ENCODE assay signal across 8 cellular contexts in genomic region chr2:28445448-28446258, GRCh38. TPM values are rescaled to one million over a fixed set of nuclear protein-coding genes. Genes with fewer than 3 reads are reported as not detected.
DNase-seq lines count a peak whose midpoint lies in the region; ATAC-seq and TF ChIP-seq lines count a peak whose summit lies in the region.

No MANE protein-coding gene starts in this region.

- H3K9me3 Mint-ChIP-seq in stimulated activated naive B cell treated with anti-CD40 and anti-IgM and Interleukin-4, amounts not matched to agents 10 μg/mL and 1 μg/mL and 100 μg/mL, for 72 hours, result peaks cover 0 to 4% of the 10 kb centered on the region in 2 donors
- no peaks in the 10 kb centered on the region for H3K9me3 Mint-ChIP-seq in mesothelial cell of epicardium

- peak; percentile 94 for DNase-seq in GM04504 (ENCODE audit: low read depth)
- DNase-seq in RPMI7951 (ENCODE audit: low read depth), result peak; percentile 96
- DNase-seq in dedifferentiated amniotic fluid mesenchymal stem cell (ENCODE audit: extremely low spot score), result peak; percentile 88
- peak; percentile 30 to 55 for DNase-seq in stimulated activated CD4-positive, alpha-beta T cell treated with anti-CD3 and anti-CD28 coated beads, Interleukin-12 subunit alpha, Interleukin-12 subunit beta, amount 100 ng/mL, for 24 hours (ENCODE audit: low read depth in 2 of 2)
- DNase-seq in stimulated activated naive B cell treated with anti-CD40 and anti-IgM and Interleukin-4, amounts not matched to agents 10 μg/mL and 1 μg/mL and 100 μg/mL, for 72 hours, result no peak
- no peak for DNase-seq in mesothelial cell of epicardium (ENCODE audit: low spot score in 2 of 2, unreplicated experiment in 2 of 2)

- no peaks in the 10 kb centered on the region for H3K36me3 Mint-ChIP-seq in stimulated activated naive B cell treated with anti-CD40 and anti-IgM and Interleukin-4, amounts not matched to agents 10 μg/mL and 1 μg/mL and 100 μg/mL, for 72 hours
- H3K36me3 Mint-ChIP-seq in mesothelial cell of epicardium, result no peaks in the 10 kb centered on the region

- H3K4me1 Mint-ChIP-seq in stimulated activated naive B cell treated with anti-CD40 and anti-IgM and Interleukin-4, amounts not matched to agents 10 μg/mL and 1 μg/mL and 100 μg/mL, for 72 hours, result peaks cover 32 to 49% of the 10 kb centered on the region in 2 donors
- H3K4me1 Mint-ChIP-seq in mesothelial cell of epicardium, result peaks cover 9% of the 10 kb centered on the region

- TF ChIP-seq CTCF in mesothelial cell of epicardium (IDR thresholded peaks at IDR 0.05; ENCODE audit: unreplicated experiment), result no peak

- ATAC-seq in stimulated activated naive B cell treated with anti-CD40 and anti-IgM and Interleukin-4, amounts not matched to agents 10 μg/mL and 1 μg/mL and 100 μg/mL, for 72 hours (replicated peaks), result no peak
- no peak for ATAC-seq in GM21825 (IDR thresholded peaks at IDR 0.05; ENCODE audit: unreplicated experiment)
- ATAC-seq in HG03139 (IDR thresholded peaks at IDR 0.05; ENCODE audit: unreplicated experiment), result no peak

- no peaks in the 10 kb centered on the region for H3K27me3 Mint-ChIP-seq in stimulated activated naive B cell treated with anti-CD40 and anti-IgM and Interleukin-4, amounts not matched to agents 10 μg/mL and 1 μg/mL and 100 μg/mL, for 72 hours
- no peaks in the 10 kb centered on the region for H3K27me3 Mint-ChIP-seq in mesothelial cell of epicardium (ENCODE audit: low read depth)

- H3K4me3 Mint-ChIP-seq in stimulated activated naive B cell treated with anti-CD40 and anti-IgM and Interleukin-4, amounts not matched to agents 10 μg/mL and 1 μg/mL and 100 μg/mL, for 72 hours, result no peak overlapping the region
- H3K4me3 Mint-ChIP-seq in mesothelial cell of epicardium, result no peak overlapping the region

- no peak overlapping the region for H3K27ac Mint-ChIP-seq in stimulated activated naive B cell treated with anti-CD40 and anti-IgM and Interleukin-4, amounts not matched to agents 10 μg/mL and 1 μg/mL and 100 μg/mL, for 72 hours
- H3K27ac Mint-ChIP-seq in mesothelial cell of epicardium, result no peak overlapping the region

RNA-seq across cellular contexts. Expression of gene PLB1, which starts 50.2 kb away (rescaled TPM):
- 0.12 and 1.6 TPM in 2 replicates for total RNA-seq in RPMI7951 (2014; rRNA removed; shearing (Covaris generic))
- total RNA-seq in mesothelial cell of epicardium, result 1.1 to 2.2 TPM (median 1.2 TPM) in 3 replicates

RNA-seq across cellular contexts. Expression of gene FOSL2, which starts 53.0 kb away (rescaled TPM):
- total RNA-seq in RPMI7951 (2014; rRNA removed; shearing (Covaris generic)), result 44.5 and 44.8 TPM in 2 replicates
- 60.3 to 62.3 TPM (median 60.5 TPM) in 3 replicates for total RNA-seq in mesothelial cell of epicardium

Comparison
In these comparisons a context has a peak if more than half of its experiments do, and no peak if none do; other contexts are left out.
1. DNase-seq: peak in GM04504 (single experiment), RPMI7951 (single experiment), dedifferentiated amniotic fluid mesenchymal stem cell (single experiment) and stimulated activated CD4-positive, alpha-beta T cell treated with anti-CD3 and anti-CD28 coated beads, Interleukin-12 subunit alpha, Interleukin-12 subunit beta, amount 100 ng/mL, for 24 hours (2 of 2); none in stimulated activated naive B cell treated with anti-CD40 and anti-IgM and Interleukin-4, amounts not matched to agents 10 μg/mL and 1 μg/mL and 100 μg/mL, for 72 hours (single experiment) and mesothelial cell of epicardium (0 of 2).